In genomic region chr17:64155751-64156544, GRCh38 we compare ENCODE assay signal across 11 cellular contexts. TPM values are rescaled to one million over a fixed set of nuclear protein-coding genes. Genes with fewer than 3 reads are reported as not detected.
DNase-seq lines count a peak whose midpoint lies in the region; ATAC-seq and TF ChIP-seq lines count a peak whose summit lies in the region.
"Had no signal": no experiment of that assay in that cellular context is flagged by ENCODE, and none has a peak within 500 bp of the region (broad histone marks: within the 10 kb centered on the region; RNA-seq: fewer than 3 reads in every experiment).

No MANE protein-coding gene starts in this region.

- peak overlapping the region; percentile 42 for H3K27ac ChIP-seq in rectal smooth muscle tissue (ENCODE audit: low read depth, low read length)

- no peak for TF ChIP-seq CTCF in cardiac fibroblast (IDR thresholded peaks at IDR 0.05; ENCODE audit: low read depth, low read length)

- peaks cover 12% of the 10 kb centered on the region for H3K4me1 ChIP-seq in rectal smooth muscle tissue (ENCODE audit: control insufficient read depth, insufficient read depth, low read length)

- H3K36me3 ChIP-seq in H7 (replicated peaks; ENCODE audit: control insufficient read depth, insufficient read depth, low read length) (no peaks in the 10 kb centered on the region), rectal smooth muscle tissue (ENCODE audit: control insufficient read depth, insufficient read depth, low read length) (peaks cover 17% of the 10 kb centered on the region)

- peak; percentile 27 for DNase-seq in H7
- DNase-seq in cardiac fibroblast (ENCODE audit: low read depth in 2 of 2), result peak; percentile 58 to 78
- peak; percentile 44 for DNase-seq in iris pigment epithelial cell (ENCODE audit: low read depth)
- DNase-seq in NK-92 (lab: John Stamatoyannopoulos, UW; ENCODE audit: unreplicated experiment), result no peak
- no peak for DNase-seq in OCI-M2 (lab: John Stamatoyannopoulos, UW; ENCODE audit: unreplicated experiment)
- DNase-seq: activated naive CD4-positive, alpha-beta T cell treated with anti-CD3 and anti-CD28 coated beads, Interleukin-2, amount 10 ng/mL, durations not matched to agents 7 days and 5 days; SIG-M5 had no signal

- ATAC-seq in HG03457 (IDR thresholded peaks at IDR 0.05; ENCODE audit: unreplicated experiment) (no peak), HG02840 (IDR thresholded peaks at IDR 0.05; ENCODE audit: low FRiP score, unreplicated experiment) (no peak)
- ATAC-seq: K562 had no signal

- no peak overlapping the region for H3K9ac ChIP-seq in rectal smooth muscle tissue (ENCODE audit: low read length)

- H3K4me3 ChIP-seq in H7 (ENCODE audit: insufficient read depth, low read depth, low read length) (no peak overlapping the region), cardiac fibroblast (replicated peaks in 1 of 2; ENCODE audit: low read depth in 2 of 2, low read length in 2 of 2) (no peak overlapping the region), rectal smooth muscle tissue (ENCODE audit: low read length) (no peak overlapping the region)
- H3K4me3 ChIP-seq: K562 had no signal

- no peaks in the 10 kb centered on the region for H3K27me3 ChIP-seq in H7 (ENCODE audit: control insufficient read depth, insufficient read depth, low read length)
- H3K27me3 ChIP-seq in rectal smooth muscle tissue (ENCODE audit: control insufficient read depth, insufficient read depth, low read length), result no peaks in the 10 kb centered on the region

RNA-seq across cellular contexts. Expression of gene ERN1, which starts 26.0 kb away (rescaled TPM):
- 1.8 and 2.3 TPM in 2 replicates for total RNA-seq in H7 (2014; rRNA removed; shearing (Covaris generic))

Comparison
In these comparisons a context has a peak if more than half of its experiments do, and no peak if none do; other contexts are left out.
1. DNase-seq: peak in H7 (single experiment), cardiac fibroblast (2 of 2) and iris pigment epithelial cell (single experiment); none in NK-92 (single experiment) and OCI-M2 (single experiment).